ENCODE assay signal across 8 cellular contexts in genomic region chr13:44142540-44142867, GRCh38.
DNase-seq lines count a peak whose midpoint lies in the region; ATAC-seq, FAIRE-seq and TF ChIP-seq lines count a peak whose summit lies in the region.

No MANE protein-coding gene starts in this region.

- no peaks in the 10 kb centered on the region for H3K27me3 ChIP-seq in gastroesophageal sphincter
- no peaks in the 10 kb centered on the region for H3K27me3 ChIP-seq in rectal smooth muscle tissue (ENCODE audit: control insufficient read depth, insufficient read depth, low read length)

- no peak for FAIRE-seq in D721Med (lab: Jason Lieb, UNC)

- WGBS in gastroesophageal sphincter (ENCODE audit: low coverage in 1 of 2), 2 donors: 5 to 7% methylated on average over 4 to 7 of the region's 7 CpGs

- H3K9ac ChIP-seq in rectal smooth muscle tissue (ENCODE audit: low read length): peak overlapping the region; percentile 51

- H3K4me1 ChIP-seq in gastroesophageal sphincter (peaks cover 0 to 18% (median 3%) of the 10 kb centered on the region in 3 donors), rectal smooth muscle tissue (ENCODE audit: control insufficient read depth, insufficient read depth, low read length) (peaks cover 8% of the 10 kb centered on the region)

- CTCF ChIA-PET in T-cell (lab: Charles Lee): no interaction called here

- H3K9me3 ChIP-seq in gastroesophageal sphincter: no peaks in the 10 kb centered on the region

- no peaks in the 10 kb centered on the region for H3K36me3 Mint-ChIP-seq in T-cell

- peaks cover 1 to 5% of the 10 kb centered on the region in 2 donors for H3K27me3 Mint-ChIP-seq in T-cell

- TF ChIP-seq CTCF in gastroesophageal sphincter (IDR thresholded peaks at IDR 0.05): no peak
- no peak for TF ChIP-seq CTCF in D721Med (IDR thresholded peaks at IDR 0.05; ENCODE audit: insufficient read depth, missing control alignments)

- peak overlapping the region; percentile 80 to 92 (median 88) for H3K4me3 Mint-ChIP-seq in T-cell

- ATAC-seq in GM18505 (IDR thresholded peaks at IDR 0.05; ENCODE audit: unreplicated experiment) (peak; percentile 2), T-cell (replicated peaks in 1 of 4) (peak in 2 of 4 experiments; percentile 1), gastroesophageal sphincter (peak; percentile 1), HG03039 (IDR thresholded peaks at IDR 0.05; ENCODE audit: unreplicated experiment) (no peak), HG03045 (IDR thresholded peaks at IDR 0.05; ENCODE audit: unreplicated experiment) (no peak)

- no peak for DNase-seq in T-cell
- DNase-seq in activated effector memory CD4-positive, alpha-beta T cell treated with anti-CD3 and anti-CD28 coated beads, Interleukin-2, amount 50 U/mL, for 16 hours: no peak
- no peak for DNase-seq in D721Med (ENCODE audit: insufficient read length, low spot score)

- H3K4me1 Mint-ChIP-seq in T-cell: peaks cover 12 to 24% (median 15%) of the 10 kb centered on the region in 3 donors

- H3K27ac ChIP-seq in gastroesophageal sphincter: peak overlapping the region; percentile 68 to 94 (median 86)
- peak overlapping the region; percentile 88 for H3K27ac ChIP-seq in rectal smooth muscle tissue (ENCODE audit: low read depth, low read length)

- peak overlapping the region; percentile 88 to 96 for H3K27ac Mint-ChIP-seq in T-cell

- H3K4me3 ChIP-seq in gastroesophageal sphincter (peak overlapping the region; percentile 38 to 55), rectal smooth muscle tissue (ENCODE audit: low read length) (peak overlapping the region; percentile 70)

- H3K36me3 ChIP-seq in gastroesophageal sphincter (no peaks in the 10 kb centered on the region), rectal smooth muscle tissue (ENCODE audit: control insufficient read depth, insufficient read depth, low read length) (no peaks in the 10 kb centered on the region)

- TF ChIP-seq EP300 in gastroesophageal sphincter (IDR thresholded peaks at IDR 0.05): no peak

- H3K9me3 Mint-ChIP-seq in T-cell: no peaks in the 10 kb centered on the region

- POLR2A ChIA-PET in T-cell (lab: Charles Lee): no interaction called here

- TF ChIP-seq POLR2A in GM18505 (IDR thresholded peaks at IDR 0.05; ENCODE audit: borderline replicate concordance, extremely low read depth, insufficient read depth, insufficient read length): no peak
- no peak for TF ChIP-seq POLR2A in gastroesophageal sphincter (IDR thresholded peaks at IDR 0.05)

Comparison
In these comparisons a context has a peak if more than half of its experiments do, and no peak if none do; other contexts are left out.
1. ATAC-seq: peak in GM18505 (single experiment) and gastroesophageal sphincter (single experiment); none in HG03039 (single experiment) and HG03045 (single experiment).